12 cellular contexts compared by ENCODE assay signal in genomic region chr3:178367817-178368617, GRCh38.
A peak's percentile ranks its signal among the peaks of the same experiment; 100 is the strongest.
DNase-seq lines count a peak whose midpoint lies in the region; ATAC-seq, FAIRE-seq and TF ChIP-seq lines count a peak whose summit lies in the region.
"Had no signal": no experiment of that assay in that cellular context is flagged by ENCODE, and none has a peak within 500 bp of the region (broad histone marks: within the 10 kb centered on the region; RNA-seq: fewer than 3 reads in every experiment).

No MANE protein-coding gene starts in this region.

- H2AFZ ChIP-seq in GM23248 (no peak overlapping the region), endothelial cell of umbilical vein (ENCODE audit: low read depth, low read length) (no peak overlapping the region), osteoblast (ENCODE audit: low read length) (peak overlapping the region; percentile 29)

- dilution Hi-C loops in endothelial cell of umbilical vein (cut with MboI; ENCODE audit: extremely low pct_ligation_motif_present, low sequenced_read_pairs) = no loop called here

- no peak for ATAC-seq in GM18861 (IDR thresholded peaks at IDR 0.05; ENCODE audit: unreplicated experiment)

- H3K9me2 ChIP-seq in GM23248 (ENCODE audit: insufficient read depth) = no peaks in the 10 kb centered on the region

- in situ Hi-C loops in GM23248 (cut with MboI) = no loop called here

- H3K27ac ChIP-seq in GM23248 = no peak overlapping the region
- no peak overlapping the region for H3K27ac ChIP-seq in endothelial cell of umbilical vein (ENCODE audit: insufficient read depth, low read depth, low read length)
- no peak overlapping the region for H3K27ac ChIP-seq in osteoblast (ENCODE audit: low read depth, low read length)

- WGBS in GM23248 (ENCODE audit: low coverage in 1 of 2, low lambda C conversion rate in 2 of 2, missing lambda C conversion rate in 2 of 2), 2 experiments = 26 to 27% methylated on average over 4 of the region's 4 CpGs

- H3K27me3 ChIP-seq in GM23248 (replicated peaks; ENCODE audit: insufficient read depth) (no peaks in the 10 kb centered on the region), endothelial cell of umbilical vein (ENCODE audit: control insufficient read depth in 2 of 2, insufficient read depth in 2 of 2, low read length in 2 of 2) (no peaks in the 10 kb centered on the region), osteoblast (ENCODE audit: insufficient read depth, low read length) (no peaks in the 10 kb centered on the region)

- H3K79me2 ChIP-seq in GM23248 (ENCODE audit: insufficient read depth) (no peaks in the 10 kb centered on the region), endothelial cell of umbilical vein (ENCODE audit: control insufficient read depth, insufficient read depth, low read length) (no peaks in the 10 kb centered on the region), osteoblast (ENCODE audit: insufficient read depth, low read length) (no peaks in the 10 kb centered on the region)

- no peaks in the 10 kb centered on the region for H4K20me1 ChIP-seq in GM23248 (ENCODE audit: insufficient read depth)
- H4K20me1 ChIP-seq in endothelial cell of umbilical vein (replicated peaks; ENCODE audit: control insufficient read depth, extremely low read depth, insufficient read depth, low read length) = no peaks in the 10 kb centered on the region
- no peaks in the 10 kb centered on the region for H4K20me1 ChIP-seq in osteoblast (ENCODE audit: insufficient read depth, low read length)

- no peak for TF ChIP-seq POLR2A in endothelial cell of umbilical vein (IDR thresholded peaks at IDR 0.05; ENCODE audit: low read depth, low read length)

- CTCF ChIA-PET in endothelial cell of umbilical vein (lab: Charles Lee) = interaction anchor here (1.0 kb wide), 1 partner anchor 9 kb away, joined by 3 read pairs; no protein-coding TSS in a partner anchor

- H3K9me3 ChIP-seq in GM23248 (ENCODE audit: low read depth) (peaks cover 3% of the 10 kb centered on the region), endothelial cell of umbilical vein (replicated peaks; ENCODE audit: control insufficient read depth, insufficient read depth, low read length) (no peaks in the 10 kb centered on the region), osteoblast (ENCODE audit: low read depth, low read length) (no peaks in the 10 kb centered on the region)

- H3K4me2 ChIP-seq in GM23248 (ENCODE audit: unreplicated experiment) (peak overlapping the region; percentile 18), endothelial cell of umbilical vein (ENCODE audit: insufficient read depth, low read length) (no peak overlapping the region), osteoblast (ENCODE audit: insufficient read depth, low read length) (no peak overlapping the region)

- no peak overlapping the region for H3K4me3 ChIP-seq in GM23248
- H3K4me3 ChIP-seq in endothelial cell of umbilical vein (replicated peaks in 1 of 3; ENCODE audit: insufficient read depth in 1 of 3, low read depth in 1 of 3, low read length in 3 of 3) = no peak overlapping the region
- no peak overlapping the region for H3K4me3 ChIP-seq in osteoblast (ENCODE audit: insufficient read depth, low read length)

- intact Hi-C loops in endothelial cell of umbilical vein (cut with micrococcal nuclease) = no loop called here

- TF ChIP-seq CTCF in endothelial cell of umbilical vein (IDR thresholded peaks at IDR 0.05; ENCODE audit: extremely low read depth in 1 of 2, insufficient read depth in 1 of 2, low read depth in 1 of 2, low read length in 2 of 2) = no peak
- TF ChIP-seq CTCF in osteoblast (IDR thresholded peaks at IDR 0.05; ENCODE audit: extremely low read depth, low read depth, low read length) = no peak

- H3K36me3 ChIP-seq in GM23248 (ENCODE audit: low read depth) (no peaks in the 10 kb centered on the region), endothelial cell of umbilical vein (ENCODE audit: control insufficient read depth in 2 of 2, extremely low read depth in 1 of 2, insufficient read depth in 2 of 2, low read length in 2 of 2) (no peaks in the 10 kb centered on the region), osteoblast (ENCODE audit: insufficient read depth, low read length) (no peaks in the 10 kb centered on the region)

- no TSS peak for BruUV-seq in endothelial cell of umbilical vein (replicated peaks; lab: Mats Ljungman, UMichigan)

- DNase-seq in GM23248 (peak; percentile 34), NCI-H2196 (lab: John Stamatoyannopoulos, UW; ENCODE audit: unreplicated experiment) (peak; percentile 69), endothelial cell of umbilical vein (ENCODE audit: low read depth, low spot score) (peak; percentile 29), osteoblast (ENCODE audit: insufficient read length, low spot score, missing footprints) (no peak), OCI-M2 (lab: John Stamatoyannopoulos, UW; ENCODE audit: unreplicated experiment) (no peak), NCI-H748 treated with DMSO at 0.1 percent for 48 hours (lab: John Stamatoyannopoulos, UW) (no peak)
- DNase-seq in activated CD4-positive, alpha-beta T cell treated with anti-CD3 and anti-CD28 coated beads, Interleukin-2, amount 50 U/mL, for 48 hours = no peak
- DNase-seq: activated CD4-positive, alpha-beta T cell treated with anti-CD3 and anti-CD28 coated beads, Interleukin-2, amount 50 U/mL, for 1 hour; mesendoderm; NCI-H524; T-helper 2 cell had no signal

- H3K4me1 ChIP-seq in GM23248 (ENCODE audit: insufficient read depth) = peaks cover 6% of the 10 kb centered on the region
- H3K4me1 ChIP-seq in endothelial cell of umbilical vein (ENCODE audit: control insufficient read depth, extremely low read depth, insufficient read depth, low read length) = no peaks in the 10 kb centered on the region
- no peaks in the 10 kb centered on the region for H3K4me1 ChIP-seq in osteoblast (ENCODE audit: insufficient read depth, low read length)

- FAIRE-seq in endothelial cell of umbilical vein (lab: Jason Lieb, UNC) = no peak

- H3K9ac ChIP-seq in GM23248 (no peak overlapping the region), endothelial cell of umbilical vein (replicated peaks; ENCODE audit: extremely low read depth, insufficient read depth, low read length) (no peak overlapping the region)

- POLR2A ChIA-PET in endothelial cell of umbilical vein (lab: Charles Lee) = no interaction called here

- H3K9me1 ChIP-seq in endothelial cell of umbilical vein (replicated peaks; ENCODE audit: control insufficient read depth, extremely low read depth, insufficient read depth, low read length) = no peaks in the 10 kb centered on the region

- H3F3A ChIP-seq in GM23248 (ENCODE audit: insufficient read depth) = 0 out of 2 replicates have a peak, but pooled peaks cover 5% of the 10 kb centered on the region

TF ChIP-seq in endothelial cell of umbilical vein, 7 proteins besides CTCF, POLR2A, EP300 and RAD21:
- TF ChIP-seq POLR2AphosphoS5 (IDR thresholded peaks at IDR 0.05; ENCODE audit: insufficient read depth, low read depth, low read length) (no peak), MAX (IDR thresholded peaks at IDR 0.05; ENCODE audit: insufficient read depth, insufficient read length) (no peak), EZH2 (IDR thresholded peaks at IDR 0.05; ENCODE audit: borderline replicate concordance, low read depth, low read length, severe bottlenecking) (no peak), JUN (IDR thresholded peaks at IDR 0.05; ENCODE audit: borderline replicate concordance, insufficient read depth, insufficient read length, low read depth) (no peak), GATA2 (IDR thresholded peaks at IDR 0.05; ENCODE audit: insufficient read depth, insufficient read length, low read depth, low read length) (no peak), FOS (IDR thresholded peaks at IDR 0.05; ENCODE audit: borderline replicate concordance, insufficient read depth, low read length) (no peak), MYC (IDR thresholded peaks at IDR 0.05; ENCODE audit: low read depth, low read length) (no peak)

Comparison
In these comparisons a context has a peak if more than half of its experiments do, and no peak if none do; other contexts are left out.
1. DNase-seq: peak in GM23248 (single experiment), NCI-H2196 (single experiment) and endothelial cell of umbilical vein (single experiment); none in osteoblast (single experiment), activated CD4-positive, alpha-beta T cell treated with anti-CD3 and anti-CD28 coated beads, Interleukin-2, amount 50 U/mL, for 48 hours (0 of 2), OCI-M2 (single experiment) and NCI-H748 treated with DMSO at 0.1 percent for 48 hours (single experiment).